Comparison of ENCODE assay signal across 21 cellular contexts in the genomic region with DNA sequence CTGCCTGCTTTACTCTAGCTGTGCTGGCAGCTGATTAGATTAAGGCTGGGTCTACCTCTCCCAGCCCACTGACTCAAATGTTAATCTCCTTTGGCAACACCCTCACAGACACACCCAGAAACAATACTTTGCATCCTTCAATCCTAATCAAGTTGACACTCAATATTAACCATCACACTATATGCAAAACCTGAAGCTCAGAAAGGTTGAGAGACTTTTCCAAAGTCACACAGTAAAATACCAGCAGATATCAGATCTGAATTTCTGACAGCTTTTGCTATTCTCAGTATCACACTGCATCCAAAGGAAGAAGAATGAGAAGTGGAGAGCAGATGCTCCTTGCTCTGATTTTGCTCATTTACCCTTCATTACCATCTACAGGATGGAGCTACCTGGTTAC.
"Had no signal": no experiment of that assay in that cellular context is flagged by ENCODE, and none has a peak within 500 bp of the region (broad histone marks: within the 10 kb centered on the region; RNA-seq: fewer than 3 reads in every experiment).

No MANE protein-coding gene starts in this region.

- H3K4me3 ChIP-seq: colonic mucosa, esophagus squamous epithelium, gastroesophageal sphincter, heart left ventricle, hepatocyte, left lung, lower lobe of right lung had no signal

- DNase-seq: colonic mucosa; cortex of kidney; effector CD8-positive, alpha-beta T cell; effector memory CD8-positive, alpha-beta T cell; erythroblast; esophagus squamous epithelium; foreskin fibroblast; foreskin melanocyte; heart left ventricle; hypothalamus; left cardiac atrium; left lung; left ventricle myocardium superior; lower lobe of right lung; mesenchymal stem cell; midbrain; naive thymus-derived CD4-positive, alpha-beta T cell had no signal

- H3K4me3 Mint-ChIP-seq: dendritic cell treated with granulocyte-macrophage colony-stimulating factor and Interleukin-4, amounts not matched to agents 40 ng/mL and 50 ng/mL, for 4 days; effector memory CD8-positive, alpha-beta T cell; naive thymus-derived CD4-positive, alpha-beta T cell had no signal

- H3K4me2 ChIP-seq: hepatocyte had no signal

- H3K36me3 Mint-ChIP-seq: naive thymus-derived CD4-positive, alpha-beta T cell had no signal

- H3K27me3 ChIP-seq: colonic mucosa, esophagus squamous epithelium, gastroesophageal sphincter, heart left ventricle, hepatocyte, left lung had no signal

- H3K36me3 ChIP-seq: colonic mucosa, esophagus squamous epithelium, gastroesophageal sphincter, heart left ventricle, left lung, lower lobe of right lung had no signal

- H3K9me3 ChIP-seq: colonic mucosa, esophagus squamous epithelium, gastroesophageal sphincter, heart left ventricle, left lung, lower lobe of right lung had no signal

- H3K27me3 Mint-ChIP-seq: dendritic cell treated with granulocyte-macrophage colony-stimulating factor and Interleukin-4, amounts not matched to agents 40 ng/mL and 50 ng/mL, for 4 days had no signal

- H3K4me1 ChIP-seq: colonic mucosa, left lung, lower lobe of right lung had no signal

- H3K79me2 ChIP-seq: hepatocyte had no signal

- H3K9me3 Mint-ChIP-seq: effector memory CD8-positive, alpha-beta T cell; endodermal cell had no signal

- H3K27ac ChIP-seq: colonic mucosa, gastroesophageal sphincter, heart left ventricle, left lung, lower lobe of right lung had no signal

- H3K27ac Mint-ChIP-seq: effector memory CD8-positive, alpha-beta T cell; endodermal cell; naive thymus-derived CD4-positive, alpha-beta T cell had no signal

- ATAC-seq: effector memory CD8-positive, alpha-beta T cell; gastroesophageal sphincter; lower lobe of right lung; naive thymus-derived CD4-positive, alpha-beta T cell had no signal
